In genomic region chr1:181423301-181423918, GRCh38 we compare ENCODE assay signal across 7 cellular contexts. TPM values are rescaled to one million over a fixed set of nuclear protein-coding genes. Genes with fewer than 3 reads are reported as not detected.
DNase-seq lines count a peak whose midpoint lies in the region; ATAC-seq, FAIRE-seq and TF ChIP-seq lines count a peak whose summit lies in the region.

No MANE protein-coding gene starts in this region.

- no peaks in the 10 kb centered on the region for H3F3A ChIP-seq in PC-3 (ENCODE audit: low read length, unreplicated experiment)

- intact Hi-C loops in PC-3 (cut with micrococcal nuclease) (loop anchor here (5.0 kb wide), 1 partner anchor 171 kb away; no protein-coding TSS in a partner anchor), body of pancreas (cut with DNase I) (no loop called here), lower lobe of right lung (cut with DNase I) (loop anchor here (10.0 kb wide), 1 partner anchor 229 kb away; no protein-coding TSS in a partner anchor)

- FAIRE-seq in HTR-8/SVneo (lab: Jason Lieb, UNC) = no peak

- H3K79me2 ChIP-seq in PC-3 (ENCODE audit: low read length) = no peaks in the 10 kb centered on the region

- H3K27ac ChIP-seq in PC-3 (ENCODE audit: low read length) (no peak overlapping the region), body of pancreas (no peak overlapping the region), lower lobe of right lung (no peak overlapping the region)

- no peaks in the 10 kb centered on the region for H3K9me2 ChIP-seq in PC-3 (replicated peaks; ENCODE audit: low read length)

- DNase-seq in ELF-1 (ENCODE audit: low read depth, low spot score) = peak; percentile 81
- DNase-seq in HTR-8/SVneo (ENCODE audit: insufficient read length, low spot score) = peak; percentile 34
- DNase-seq in PC-3 = peak; percentile 51
- DNase-seq in body of pancreas = peak; percentile 67 to 78 (median 72)
- DNase-seq in lower lobe of right lung = no peak

- CTCF ChIA-PET in PC-3 (lab: Charles Lee) = interaction anchor here (0.7 kb wide), 1 partner anchor 231 kb away, joined by 5 read pairs; no protein-coding TSS in a partner anchor

- no peak overlapping the region for H3K4me2 ChIP-seq in PC-3 (ENCODE audit: low read length)

- no peak overlapping the region for H3K9ac ChIP-seq in PC-3 (ENCODE audit: low read length)

- WGBS in body of pancreas, 2 donors = 10 to 12% methylated on average over 4 of the region's 4 CpGs

- no peak for TF ChIP-seq POLR2A in body of pancreas (IDR thresholded peaks at IDR 0.05)

- no TSS peak for BruUV-seq in PC-3 (replicated peaks; lab: Mats Ljungman, UMichigan)

- no peak overlapping the region for H2AFZ ChIP-seq in PC-3 (ENCODE audit: low read length)

- POLR2A ChIA-PET in PC-3 (lab: Charles Lee; ENCODE audit: unreplicated experiment) = no interaction called here

- H3K9me3 ChIP-seq in PC-3 (ENCODE audit: low read length) = no peaks in the 10 kb centered on the region
- H3K9me3 ChIP-seq in body of pancreas = no peaks in the 10 kb centered on the region
- no peaks in the 10 kb centered on the region for H3K9me3 ChIP-seq in lower lobe of right lung

- H3K4me3 ChIP-seq in PC-3 (ENCODE audit: low read length) (no peak overlapping the region), body of pancreas (no peak overlapping the region), lower lobe of right lung (no peak overlapping the region)

- H3K4me1 ChIP-seq in PC-3 (ENCODE audit: insufficient read depth, low read length) = no peaks in the 10 kb centered on the region
- no peaks in the 10 kb centered on the region for H3K4me1 ChIP-seq in body of pancreas
- H3K4me1 ChIP-seq in lower lobe of right lung = no peaks in the 10 kb centered on the region

- H3K36me3 ChIP-seq in PC-3 (ENCODE audit: low read depth, low read length) = no peaks in the 10 kb centered on the region; the same call in 1 of the 2 replicates
- no peaks in the 10 kb centered on the region for H3K36me3 ChIP-seq in body of pancreas (replicated peaks in 1 of 2; ENCODE audit: insufficient read depth in 1 of 2, low read depth in 2 of 2)
- no peaks in the 10 kb centered on the region for H3K36me3 ChIP-seq in lower lobe of right lung

- H4K20me1 ChIP-seq in PC-3 (ENCODE audit: low read length) = no peaks in the 10 kb centered on the region

- peak; percentile 37; the same call in 1 of the 2 replicates for ATAC-seq in PC-3
- peak; percentile 74 for ATAC-seq in body of pancreas
- ATAC-seq in lower lobe of right lung = no peak
- no peak for ATAC-seq in GM19455 (IDR thresholded peaks at IDR 0.05; ENCODE audit: unreplicated experiment)
- no peak for ATAC-seq in GM18498 (IDR thresholded peaks at IDR 0.05; ENCODE audit: unreplicated experiment)

- TF ChIP-seq CTCF in PC-3 (conservative IDR thresholded peaks at IDR 0.05; ENCODE audit: low read depth, low read length) = peak; percentile 62
- TF ChIP-seq CTCF in body of pancreas (IDR thresholded peaks at IDR 0.05) = peak in 6 of 7 experiments; percentile 21 to 54 (median 38)
- TF ChIP-seq CTCF in lower lobe of right lung (IDR thresholded peaks at IDR 0.05) = peak; percentile 10

- H3K27me3 ChIP-seq in PC-3 (ENCODE audit: low read length) = no peaks in the 10 kb centered on the region
- H3K27me3 ChIP-seq in body of pancreas = no peaks in the 10 kb centered on the region
- H3K27me3 ChIP-seq in lower lobe of right lung (ENCODE audit: low read depth) = peaks cover 3% of the 10 kb centered on the region

RNA-seq across cellular contexts. Expression of gene CACNA1E, which starts 59.9 kb away (rescaled TPM):
- total RNA-seq in PC-3 (2014; rRNA removed) (not detected in 2 replicates), body of pancreas (1 to 10 TPM in 1 of 2 donors, not detected in 1; 1.0 TPM), lower lobe of right lung (0.27 TPM)

Comparison
In these comparisons a context has a peak if more than half of its experiments do, and no peak if none do; other contexts are left out.
1. ATAC-seq: peak in PC-3 (single experiment) and body of pancreas (single experiment); none in lower lobe of right lung (0 of 2), GM19455 (single experiment) and GM18498 (single experiment).
2. CTCF ChIP-seq: peak in every context shown above with its lines; median percentile 62 in PC-3; 38 in body of pancreas; 10 in lower lobe of right lung.